Comparison of ENCODE assay signal across 18 cellular contexts in genomic region chr19:35907377-35907745, GRCh38. TPM values are rescaled to one million over a fixed set of nuclear protein-coding genes. Genes with fewer than 3 reads are reported as not detected.
A peak's percentile ranks its signal among the peaks of the same experiment; 100 is the strongest.
DNase-seq lines count a peak whose midpoint lies in the region; ATAC-seq and TF ChIP-seq lines count a peak whose summit lies in the region.
"Had no signal": no experiment of that assay in that cellular context is flagged by ENCODE, and none has a peak within 500 bp of the region (broad histone marks: within the 10 kb centered on the region; RNA-seq: fewer than 3 reads in every experiment).

No MANE protein-coding gene starts in this region.

- H3K4me3 Mint-ChIP-seq in effector memory CD8-positive, alpha-beta T cell, result peak overlapping the region; percentile 64 to 80
- H3K4me3 Mint-ChIP-seq in natural killer cell (peak overlapping the region; percentile 97), osteocyte (ENCODE audit: unreplicated experiment) (no peak overlapping the region)
- H3K4me3 Mint-ChIP-seq: activated T-helper 17 cell treated with anti-CD3 and anti-CD28 coated beads, Interleukin-2, amount 50 U/mL, for 72 hours; HFFc6 had no signal

- no peaks in the 10 kb centered on the region for H3K27me3 Mint-ChIP-seq in effector memory CD8-positive, alpha-beta T cell
- no peaks in the 10 kb centered on the region for H3K27me3 Mint-ChIP-seq in natural killer cell (ENCODE audit: low read depth in 2 of 2)
- no peaks in the 10 kb centered on the region for H3K27me3 Mint-ChIP-seq in osteocyte (ENCODE audit: unreplicated experiment)
- H3K27me3 Mint-ChIP-seq: activated T-helper 17 cell treated with anti-CD3 and anti-CD28 coated beads, Interleukin-2, amount 50 U/mL, for 72 hours had no signal

- H3K36me3 Mint-ChIP-seq in effector memory CD8-positive, alpha-beta T cell (ENCODE audit: insufficient read depth), result peaks cover 17% of the 10 kb centered on the region
- H3K36me3 Mint-ChIP-seq in natural killer cell (no peaks in the 10 kb centered on the region), osteocyte (ENCODE audit: unreplicated experiment) (no peaks in the 10 kb centered on the region)

- peaks cover 0 to 17% (median 0%) of the 10 kb centered on the region in 9 donors for H3K36me3 ChIP-seq in heart right ventricle
- H3K36me3 ChIP-seq in upper lobe of right lung, result no peaks in the 10 kb centered on the region
- H3K36me3 ChIP-seq: brain microvascular endothelial cell, SJCRH30 had no signal

- H3K4me1 Mint-ChIP-seq in effector memory CD8-positive, alpha-beta T cell (ENCODE audit: low read depth in 2 of 2), result peaks cover 41 to 46% of the 10 kb centered on the region in 2 donors
- H3K4me1 Mint-ChIP-seq in natural killer cell, result peaks cover 64% of the 10 kb centered on the region in 2 donors
- H3K4me1 Mint-ChIP-seq in osteocyte (ENCODE audit: unreplicated experiment), result peaks cover 10% of the 10 kb centered on the region

- H3K27me3 ChIP-seq in heart right ventricle (peaks cover 0 to 6% (median 0%) of the 10 kb centered on the region in 7 donors), upper lobe of right lung (no peaks in the 10 kb centered on the region)
- H3K27me3 ChIP-seq: brain microvascular endothelial cell had no signal

- H3K27ac ChIP-seq in heart right ventricle, result peak overlapping the region in 6 of 10 donors; percentile 48 to 96 (median 54)
- peak overlapping the region; percentile 65 for H3K27ac ChIP-seq in upper lobe of right lung
- H3K27ac ChIP-seq: brain microvascular endothelial cell, C4-2B, SJCRH30 had no signal

- H3K27ac Mint-ChIP-seq in effector memory CD8-positive, alpha-beta T cell, result peak overlapping the region; percentile 26 to 82
- H3K27ac Mint-ChIP-seq in natural killer cell (peak overlapping the region; percentile 90 to 97), osteocyte (ENCODE audit: unreplicated experiment) (no peak overlapping the region)
- H3K27ac Mint-ChIP-seq: activated T-helper 17 cell treated with anti-CD3 and anti-CD28 coated beads, Interleukin-2, amount 50 U/mL, for 72 hours; HFFc6 had no signal

- no peaks in the 10 kb centered on the region for H3K9me3 ChIP-seq in heart right ventricle
- no peaks in the 10 kb centered on the region for H3K9me3 ChIP-seq in upper lobe of right lung
- H3K9me3 ChIP-seq: SJCRH30 had no signal

- no peaks in the 10 kb centered on the region for H3K9me3 Mint-ChIP-seq in effector memory CD8-positive, alpha-beta T cell
- H3K9me3 Mint-ChIP-seq in natural killer cell (no peaks in the 10 kb centered on the region), osteocyte (ENCODE audit: unreplicated experiment) (no peaks in the 10 kb centered on the region)
- H3K9me3 Mint-ChIP-seq: activated T-helper 17 cell treated with anti-CD3 and anti-CD28 coated beads, Interleukin-2, amount 50 U/mL, for 72 hours; HFFc6 had no signal

- WGBS in heart right ventricle, 2 donors, result 29 to 33% methylated on average over 12 of the region's 12 CpGs

- H3K4me3 ChIP-seq in heart right ventricle, result peak overlapping the region in 7 of 10 donors; percentile 18 to 64 (median 36)
- peak overlapping the region; percentile 41 for H3K4me3 ChIP-seq in upper lobe of right lung
- H3K4me3 ChIP-seq: SJCRH30 had no signal

- intact Hi-C loops in heart right ventricle (cut with DNase I), result loop anchor here in 1 of 10 donors (5.0 kb wide), 1 partner anchor 945 kb away; the partner anchor contains the start of gene ZNF345
- intact Hi-C loops in left ventricle myocardium superior (cut with micrococcal nuclease), result no loop called here
- intact Hi-C loops in natural killer cell (cut with micrococcal nuclease), result loop anchor here (10.0 kb wide), 1 partner anchor 163 kb away; the partner anchor contains the start of genes IGFLR1, LIN37, PSENEN and U2AF1L4
- intact Hi-C loops in upper lobe of right lung (cut with DNase I), result no loop called here

- no peak for ATAC-seq in heart right ventricle
- ATAC-seq in left ventricle myocardium superior, result no peak
- ATAC-seq in effector memory CD8-positive, alpha-beta T cell (replicated peaks), result no peak
- no peak for ATAC-seq in natural killer cell
- ATAC-seq in upper lobe of right lung, result no peak
- ATAC-seq: activated T-helper 17 cell treated with anti-CD3 and anti-CD28 coated beads, Interleukin-2, amount 50 U/mL, for 72 hours; esophagus mucosa had no signal

- TF ChIP-seq CTCF in heart right ventricle (IDR thresholded peaks at IDR 0.05) (no peak), natural killer cell (IDR thresholded peaks at IDR 0.05) (no peak), upper lobe of right lung (IDR thresholded peaks at IDR 0.05) (no peak), osteocyte (IDR thresholded peaks at IDR 0.05) (no peak)

- H3K4me1 ChIP-seq in heart right ventricle (peaks cover 0 to 70% (median 0%) of the 10 kb centered on the region in 9 donors), upper lobe of right lung (peaks cover 18% of the 10 kb centered on the region)

- DNase-seq in heart right ventricle (no peak), left ventricle myocardium superior (no peak), natural killer cell (no peak), upper lobe of right lung (peak; percentile 65), osteocyte (ENCODE audit: extremely low spot score, unreplicated experiment) (no peak), EL (no peak), T1000 (lab: John Stamatoyannopoulos, UW) (no peak)
- DNase-seq in effector memory CD8-positive, alpha-beta T cell, result no peak
- DNase-seq: activated CD4-positive, CD25-positive, alpha-beta regulatory T cell; brain microvascular endothelial cell; HFFc6; KBM-7; NCI-H1930; SJCRH30 had no signal

RNA-seq across cellular contexts. Expression of gene TYROBP, which starts 0.7 kb away (rescaled TPM):
- 100 to 1,000 TPM in 1 of 10 donors, 10 to 100 TPM in 6, 1 to 10 TPM in 3; 8.4 to 122 (median 18.2) TPM for total RNA-seq in heart right ventricle
- polyA plus RNA-seq in heart right ventricle, result 10 to 100 TPM; 23.9 to 60.9 TPM
- total RNA-seq in left ventricle myocardium superior, result 28.5 TPM
- 100 to 1,000 TPM; 439 to 494 (median 469) TPM for total RNA-seq in natural killer cell
- 367 TPM for total RNA-seq in upper lobe of right lung
- total RNA-seq in osteocyte, result not detected in 2 replicates
- total RNA-seq: activated T-helper 17 cell treated with anti-CD3 and anti-CD28 coated beads, Interleukin-2, amount 50 U/mL, for 72 hours; HFFc6; myocyte; SJCRH30 had no signal

RNA-seq across cellular contexts. Expression of gene HCST, which starts 5.0 kb away (rescaled TPM):
- total RNA-seq in heart right ventricle (10 to 100 TPM in 1 of 10 donors, 1 to 10 TPM in 9; 1.7 to 22.8 (median 4.5) TPM), left ventricle myocardium superior (7.1 TPM), natural killer cell (100 to 1,000 TPM; 281 to 307 (median 296) TPM), upper lobe of right lung (44.0 TPM), osteocyte (0.81 and 0.97 TPM in 2 replicates)
- polyA plus RNA-seq in heart right ventricle, result 10 to 100 TPM; 10.6 to 17.6 TPM
- total RNA-seq: myocyte, SJCRH30 had no signal

RNA-seq across cellular contexts. Expression of gene NFKBID, which starts 7.0 kb away (rescaled TPM):
- total RNA-seq in heart right ventricle (1 to 10 TPM in 9 of 10 donors, under 1 TPM in 1; 0.66 to 7.8 (median 3.7) TPM), left ventricle myocardium superior (3.8 TPM), natural killer cell (100 to 1,000 TPM in 2 of 3 donors, 10 to 100 TPM in 1; 90.1 to 220 (median 101) TPM), upper lobe of right lung (19.5 TPM), osteocyte (6.2 and 6.8 TPM in 2 replicates)
- polyA plus RNA-seq in heart right ventricle, result 1 to 10 TPM; 2.3 to 4.8 TPM

RNA-seq across cellular contexts. Expression of gene LRFN3, which starts 28.8 kb away (rescaled TPM):
- total RNA-seq in heart right ventricle (1 to 10 TPM; 3.4 to 9.6 (median 5.8) TPM), left ventricle myocardium superior (7.5 TPM), natural killer cell (1 to 10 TPM; 2.6 to 9.3 (median 3.2) TPM), upper lobe of right lung (10.5 TPM), osteocyte (24.3 and 25.0 TPM in 2 replicates)
- 1 to 10 TPM; 3.7 to 8.2 TPM for polyA plus RNA-seq in heart right ventricle

RNA-seq across cellular contexts. Expression of gene APLP1, which starts 39.0 kb away (rescaled TPM):
- 10 to 100 TPM; 13.6 to 63.5 (median 26.0) TPM for total RNA-seq in heart right ventricle
- polyA plus RNA-seq in heart right ventricle, result 10 to 100 TPM in 1 of 2 donors, 1 to 10 TPM in 1; 2.7 to 24.2 TPM
- total RNA-seq in left ventricle myocardium superior, result 25.7 TPM
- total RNA-seq in natural killer cell, result not detected
- 7.0 TPM for total RNA-seq in upper lobe of right lung
- total RNA-seq in osteocyte, result 12.6 and 14.7 TPM in 2 replicates
